ENCODE assay signal across 10 cellular contexts in the genomic region with DNA sequence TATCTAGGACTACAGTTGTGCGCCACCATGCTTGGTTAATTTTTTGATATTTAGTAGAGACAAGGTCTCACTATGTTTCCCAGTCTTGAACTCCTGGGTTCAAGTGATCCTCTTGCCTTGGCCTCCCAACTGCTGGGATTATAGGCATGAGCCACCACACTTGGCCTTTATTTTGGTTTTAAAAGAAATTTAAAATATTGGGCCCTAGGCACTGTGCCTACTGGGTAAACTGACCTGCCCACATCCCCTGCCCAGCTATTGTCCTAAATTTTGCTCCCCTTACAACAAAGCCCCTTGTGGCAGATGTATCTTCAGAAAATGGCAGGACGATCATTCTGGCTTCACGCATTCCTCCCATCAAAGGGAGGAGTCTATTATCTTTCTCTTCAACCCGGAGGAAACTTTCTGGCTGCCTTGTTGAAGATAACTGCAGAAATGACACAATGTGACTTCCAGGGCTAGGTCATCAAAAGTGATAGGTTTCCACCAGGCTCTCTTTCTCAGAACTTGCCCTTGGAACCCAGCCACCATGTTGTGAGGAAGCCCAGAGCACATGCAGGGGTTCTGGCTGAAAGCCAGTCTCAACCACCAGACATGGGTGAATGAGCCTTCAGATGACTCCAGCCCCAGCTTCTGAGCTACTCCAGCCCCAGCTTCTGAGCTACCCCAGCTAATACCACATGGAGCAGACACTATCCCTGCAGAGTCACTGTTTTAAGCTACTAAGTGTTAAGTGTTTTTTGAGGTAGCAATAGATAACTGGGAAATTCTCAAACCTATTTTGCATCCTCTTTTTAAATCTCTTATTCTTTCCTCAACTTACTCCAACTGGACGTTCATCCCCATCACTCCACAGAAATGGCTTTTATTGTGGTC. TPM values are rescaled to one million over a fixed set of nuclear protein-coding genes. Genes with fewer than 3 reads are reported as not detected.
DNase-seq lines count a peak whose midpoint lies in the region; TF ChIP-seq lines count a peak whose summit lies in the region.
"Had no signal": no experiment of that assay in that cellular context is flagged by ENCODE, and none has a peak within 500 bp of the region (broad histone marks: within the 10 kb centered on the region; RNA-seq: fewer than 3 reads in every experiment).

No MANE protein-coding gene starts in this region.

- H3K9me2 ChIP-seq in Karpas-422 (replicated peaks; ENCODE audit: insufficient read depth, low read length): no peaks in the 10 kb centered on the region

- no peak overlapping the region for H2AFZ ChIP-seq in Karpas-422 (ENCODE audit: low read length)

- TF ChIP-seq CTCF in ovary (IDR thresholded peaks at IDR 0.05): no peak

- TF ChIP-seq EP300 in ovary (IDR thresholded peaks at IDR 0.05): no peak

- H4K20me1 ChIP-seq in Karpas-422 (ENCODE audit: insufficient read depth, low read depth, low read length): no peaks in the 10 kb centered on the region

- in situ Hi-C loops in Caki2 (cut with HindIII; ENCODE audit: low pct_unique_long_range_greater_than_20kb, low sequenced_read_pairs): no loop called here

- WGBS in ovary, 3 donors: 73 to 85% (median 78%) methylated on average over 5 of the region's 5 CpGs

- H3K4me2 ChIP-seq in Karpas-422 (ENCODE audit: low read depth, low read length, poor library complexity, severe bottlenecking): no peak overlapping the region

- H3K36me3 ChIP-seq in Karpas-422 (ENCODE audit: insufficient read depth, low read length) (no peaks in the 10 kb centered on the region), adipocyte (ENCODE audit: control insufficient read depth, insufficient read depth, low read length, severe bottlenecking) (peaks cover 4% of the 10 kb centered on the region), ovary (no peaks in the 10 kb centered on the region)
- H3K36me3 ChIP-seq: cardiac muscle cell had no signal

- no peaks in the 10 kb centered on the region for H3K79me2 ChIP-seq in Karpas-422 (ENCODE audit: low read length)

- no peaks in the 10 kb centered on the region for H3K9me3 ChIP-seq in Karpas-422 (ENCODE audit: low read length)
- H3K9me3 ChIP-seq in adipocyte (ENCODE audit: control insufficient read depth, low read length): no peaks in the 10 kb centered on the region
- no peaks in the 10 kb centered on the region for H3K9me3 ChIP-seq in ovary

- intact Hi-C loops in ovary (cut with DNase I): no loop called here

- no peak overlapping the region for H3K4me3 ChIP-seq in Karpas-422 (ENCODE audit: low read length)
- H3K4me3 ChIP-seq in adipocyte (ENCODE audit: low read length): no peak overlapping the region
- no peak overlapping the region for H3K4me3 ChIP-seq in ovary
- H3K4me3 ChIP-seq: cardiac muscle cell had no signal

- H3K27me3 ChIP-seq in Karpas-422 (ENCODE audit: low read length) (no peaks in the 10 kb centered on the region), adipocyte (replicated peaks; ENCODE audit: control insufficient read depth, insufficient read depth, low read length) (no peaks in the 10 kb centered on the region), ovary (no peaks in the 10 kb centered on the region)
- H3K27me3 ChIP-seq: cardiac muscle cell had no signal

- DNase-seq in Caki2 (ENCODE audit: low read depth) (peak; percentile 85), Karpas-422 (peak; percentile 59), adipocyte (ENCODE audit: low read depth) (peak; percentile 16), inferior parietal cortex (ENCODE audit: extremely low spot score) (peak; percentile 73), C1 segment of cervical spinal cord (lab: John Stamatoyannopoulos, UW) (no peak), NCI-H2227 treated with DMSO at 0.1 percent for 48 hours (lab: John Stamatoyannopoulos, UW) (no peak), nucleus accumbens (lab: John Stamatoyannopoulos, UW) (no peak), ovary (no peak)
- DNase-seq: NCI-H1105 had no signal

- H3K27ac ChIP-seq in Karpas-422 (ENCODE audit: low read length) (no peak overlapping the region), ovary (no peak overlapping the region)
- H3K27ac ChIP-seq: cardiac muscle cell had no signal

- no peak overlapping the region for H3K9ac ChIP-seq in Karpas-422 (ENCODE audit: low read length)
- H3K9ac ChIP-seq in adipocyte (ENCODE audit: low read length): no peak overlapping the region

- no peak for TF ChIP-seq POLR2A in ovary (IDR thresholded peaks at IDR 0.05)

- H3K4me1 ChIP-seq in Karpas-422 (ENCODE audit: low read length): peaks cover 4% of the 10 kb centered on the region
- H3K4me1 ChIP-seq in adipocyte (ENCODE audit: control insufficient read depth, insufficient read depth, low read length): peaks cover 26% of the 10 kb centered on the region
- H3K4me1 ChIP-seq in ovary (ENCODE audit: insufficient read depth): no peaks in the 10 kb centered on the region

RNA-seq across cellular contexts. Expression of a gene that starts 4.6 kb away (rescaled TPM):
- total RNA-seq in Caki2 (2014; rRNA removed; shearing (Covaris generic); ENCODE audit: low replicate concordance): not detected in 2 replicates
- not detected in 2 replicates for total RNA-seq in Karpas-422 (2014; rRNA removed; shearing (Covaris generic); ENCODE audit: low replicate concordance)
- 1 to 10 TPM in 5 of 7 donors, under 1 TPM in 1, not detected in 1; 0.34 to 2.9 (median 1.5) TPM for total RNA-seq in ovary
- 1 to 10 TPM in 1 of 2 donors, under 1 TPM in 1; 0.40 to 1.3 TPM for polyA plus RNA-seq in ovary
- polyA plus RNA-seq: cardiac muscle cell had no signal

RNA-seq across cellular contexts. Expression of a gene that starts 18.3 kb away (rescaled TPM):
- 109 and 126 TPM in 2 replicates for total RNA-seq in Caki2 (2014; rRNA removed; shearing (Covaris generic); ENCODE audit: low replicate concordance)
- 34.7 and 54.2 TPM in 2 replicates for total RNA-seq in Karpas-422 (2014; rRNA removed; shearing (Covaris generic); ENCODE audit: low replicate concordance)
- total RNA-seq in ovary: 10 to 100 TPM; 14.9 to 30.5 (median 24.6) TPM
- polyA plus RNA-seq in ovary: 10 to 100 TPM; 19.4 to 37.3 TPM

RNA-seq across cellular contexts. Expression of a gene that starts 26.2 kb away (rescaled TPM):
- total RNA-seq in Caki2 (2014; rRNA removed; shearing (Covaris generic); ENCODE audit: low replicate concordance): not detected in 2 replicates
- not detected in 2 replicates for total RNA-seq in Karpas-422 (2014; rRNA removed; shearing (Covaris generic); ENCODE audit: low replicate concordance)
- not detected for total RNA-seq in ovary
- polyA plus RNA-seq in ovary: under 1 TPM in 1 of 2 donors, not detected in 1; 0.06 TPM

RNA-seq across cellular contexts. Expression of a gene that starts 56.9 kb away (rescaled TPM):
- total RNA-seq in Caki2 (2014; rRNA removed; shearing (Covaris generic); ENCODE audit: low replicate concordance): 1.6 and 7.2 TPM in 2 replicates
- 0.11 and 0.83 TPM in 2 replicates for total RNA-seq in Karpas-422 (2014; rRNA removed; shearing (Covaris generic); ENCODE audit: low replicate concordance)
- 10 to 100 TPM in 1 of 7 donors, 1 to 10 TPM in 3, under 1 TPM in 3; 0.05 to 14.1 (median 1.1) TPM for total RNA-seq in ovary
- 1 to 10 TPM in 1 of 2 donors, under 1 TPM in 1; 0.34 to 3.0 TPM for polyA plus RNA-seq in ovary

Comparison
In these comparisons a context has a peak if more than half of its experiments do, and no peak if none do; other contexts are left out.
1. DNase-seq: peak in Caki2 (single experiment), Karpas-422 (single experiment), adipocyte (single experiment) and inferior parietal cortex (single experiment); none in C1 segment of cervical spinal cord (0 of 14), NCI-H2227 treated with DMSO at 0.1 percent for 48 hours (single experiment), nucleus accumbens (0 of 56) and ovary (0 of 5).